Comparison of ENCODE assay signal across 15 cellular contexts in genomic region chr17:4394208-4395110, GRCh38. TPM values are rescaled to one million over a fixed set of nuclear protein-coding genes. Genes with fewer than 3 reads are reported as not detected.
A peak's percentile ranks its signal among the peaks of the same experiment; 100 is the strongest.
DNase-seq lines count a peak whose midpoint lies in the region; ATAC-seq, FAIRE-seq and TF ChIP-seq lines count a peak whose summit lies in the region.
"Had no signal": no experiment of that assay in that cellular context is flagged by ENCODE, and none has a peak within 500 bp of the region (broad histone marks: within the 10 kb centered on the region; RNA-seq: fewer than 3 reads in every experiment).

No MANE protein-coding gene starts in this region.

- H3K4me2 ChIP-seq in A549: no peak overlapping the region

- no peak overlapping the region for H3K27ac ChIP-seq in A549
- peak overlapping the region; percentile 86 for H3K27ac ChIP-seq in RWPE1
- H3K27ac ChIP-seq in ovary: no peak overlapping the region
- H3K27ac ChIP-seq: pancreas had no signal

- WGBS in A549 (ENCODE audit: missing lambda C conversion rate): 81% methylated on average over 5 of the region's 5 CpGs
- WGBS in ovary, 3 donors: 83 to 91% (median 90%) methylated on average over 5 of the region's 5 CpGs

- no peak for DNase-seq in A549 (ENCODE audit: low read depth in 1 of 2, low spot score in 1 of 2)
- peak; percentile 71 for DNase-seq in RWPE1 (ENCODE audit: low spot score)
- DNase-seq in iris pigment epithelial cell (ENCODE audit: low read depth): peak; percentile 16
- no peak for DNase-seq in NCI-H2196 (lab: John Stamatoyannopoulos, UW; ENCODE audit: unreplicated experiment)
- DNase-seq in ovary: no peak
- DNase-seq in stimulated activated CD4-positive, alpha-beta T cell treated with anti-CD3 and anti-CD28 coated beads, Interleukin-2, amount 100 ng/mL, for 48 hours: no peak
- no peak for DNase-seq in activated naive CD4-positive, alpha-beta T cell treated with anti-CD3 and anti-CD28 coated beads, Interleukin-2, amount 10 ng/mL, durations not matched to agents 7 days and 5 days
- DNase-seq: effector memory CD4-positive, alpha-beta T cell; NCI-H1048; pancreas; SHP77; stimulated activated CD4-positive, alpha-beta T cell treated with anti-CD3 and anti-CD28 coated beads, Interleukin-2, amount 100 ng/mL, for 24 hours; stimulated activated naive CD4-positive, alpha-beta T cell treated with Interleukin-2 at 50 U/mL for 16 hours had no signal

- H3K36me3 ChIP-seq in ovary: no peaks in the 10 kb centered on the region
- H3K36me3 ChIP-seq: pancreas had no signal

- H3K9me3 Mint-ChIP-seq in activated naive CD4-positive, alpha-beta T cell treated with anti-CD3 and anti-CD28 coated beads, Interleukin-2, amount 10 ng/mL, durations not matched to agents 7 days and 5 days: no peaks in the 10 kb centered on the region

- H3K4me3 Mint-ChIP-seq in activated naive CD4-positive, alpha-beta T cell treated with anti-CD3 and anti-CD28 coated beads, Interleukin-2, amount 10 ng/mL, durations not matched to agents 7 days and 5 days: no peak overlapping the region

- peaks cover 5% of the 10 kb centered on the region; the same call in 1 of the 3 replicates for H3K4me1 ChIP-seq in A549
- H3K4me1 ChIP-seq in ovary (ENCODE audit: insufficient read depth): no peaks in the 10 kb centered on the region
- H3K4me1 ChIP-seq: pancreas had no signal

- no peak for TF ChIP-seq POLR2A in A549 (IDR thresholded peaks at IDR 0.05; ENCODE audit: low read length)
- TF ChIP-seq POLR2A in GM15510 (IDR thresholded peaks at IDR 0.05; ENCODE audit: borderline replicate concordance, extremely low read depth, insufficient read length): peak; percentile 28
- TF ChIP-seq POLR2A in ovary (IDR thresholded peaks at IDR 0.05): no peak

- H3K4me3 ChIP-seq in A549: no peak overlapping the region
- no peak overlapping the region for H3K4me3 ChIP-seq in ovary
- H3K4me3 ChIP-seq: pancreas had no signal

- CTCF ChIA-PET in A549 (lab: Yijun Ruan, JAX) (interaction anchor here (0.6 to 1.8 kb wide), 5 partner anchors 12 to 643 kb away, joined by 3 to 6 read pairs (median 4); no protein-coding TSS in a partner anchor), RWPE1 (lab: Yijun Ruan, JAX) (interaction anchor here (0.6 kb wide), 1 partner anchor 9 kb away, joined by 6 read pairs; no protein-coding TSS in a partner anchor)
- CTCF ChIA-PET in activated naive CD4-positive, alpha-beta T cell treated with anti-CD3 and anti-CD28 coated beads, Interleukin-2, amount 10 ng/mL, durations not matched to agents 7 days and 5 days (lab: Charles Lee): no interaction called here

- TF ChIP-seq CTCF in A549 (IDR thresholded peaks at IDR 0.05) (no peak), RWPE1 (conservative IDR thresholded peaks at IDR 0.05; ENCODE audit: low read depth) (no peak), ovary (IDR thresholded peaks at IDR 0.05) (no peak)

- H3K27ac Mint-ChIP-seq in activated naive CD4-positive, alpha-beta T cell treated with anti-CD3 and anti-CD28 coated beads, Interleukin-2, amount 10 ng/mL, durations not matched to agents 7 days and 5 days: no peak overlapping the region

- TF ChIP-seq EP300 in A549 (IDR thresholded peaks at IDR 0.05) (no peak), ovary (IDR thresholded peaks at IDR 0.05) (no peak)

- no peak for FAIRE-seq in A549 (lab: Jason Lieb, UNC)
- FAIRE-seq: pancreas had no signal

- TF ChIP-seq RAD21 in A549 (conservative IDR thresholded peaks at IDR 0.05 in 1 of 2, IDR thresholded peaks at IDR 0.05 in 1 of 2): no peak

- H3K27me3 ChIP-seq in ovary: no peaks in the 10 kb centered on the region
- H3K27me3 ChIP-seq: pancreas had no signal

- H3K9me3 ChIP-seq in A549 (no peaks in the 10 kb centered on the region), ovary (no peaks in the 10 kb centered on the region)
- H3K9me3 ChIP-seq: pancreas had no signal

- POLR2A ChIA-PET in A549 (lab: Yijun Ruan, JAX): no interaction called here
- POLR2A ChIA-PET in RWPE1 (lab: Yijun Ruan, JAX; ENCODE audit: low non-redundant PET): interaction anchor here (0.6 kb wide), 1 partner anchor 53 kb away, joined by 3 read pairs; no protein-coding TSS in a partner anchor

- no peaks in the 10 kb centered on the region for H3K36me3 Mint-ChIP-seq in activated naive CD4-positive, alpha-beta T cell treated with anti-CD3 and anti-CD28 coated beads, Interleukin-2, amount 10 ng/mL, durations not matched to agents 7 days and 5 days

- peaks cover 24% of the 10 kb centered on the region for H3K4me1 Mint-ChIP-seq in activated naive CD4-positive, alpha-beta T cell treated with anti-CD3 and anti-CD28 coated beads, Interleukin-2, amount 10 ng/mL, durations not matched to agents 7 days and 5 days

- H3K27me3 Mint-ChIP-seq in activated naive CD4-positive, alpha-beta T cell treated with anti-CD3 and anti-CD28 coated beads, Interleukin-2, amount 10 ng/mL, durations not matched to agents 7 days and 5 days: peaks cover 11% of the 10 kb centered on the region

- intact Hi-C loops in ovary (cut with DNase I): no loop called here

- peak; percentile 51 to 65; a peak in 4 of 6 replicates for ATAC-seq in A549
- ATAC-seq: pancreas had no signal

TF ChIP-seq in A549, 52 proteins besides CTCF, POLR2A, EP300 and RAD21:
- TF ChIP-seq NR3C1 (IDR thresholded peaks at IDR 0.05): no peak
- no peak for TF ChIP-seq ZNF302 (CRISPR knock-in tag; IDR thresholded peaks at IDR 0.05)
- TF ChIP-seq ESRRA (IDR thresholded peaks at IDR 0.05; ENCODE audit: borderline replicate concordance, low read length): no peak
- no peak for TF ChIP-seq HOXA7 (CRISPR knock-in tag; IDR thresholded peaks at IDR 0.05)
- no peak for TF ChIP-seq TFCP2L1 (CRISPR knock-in tag; IDR thresholded peaks at IDR 0.05)
- no peak for TF ChIP-seq TP53 (CRISPR knock-in tag; IDR thresholded peaks at IDR 0.05)
- no peak for TF ChIP-seq CEBPB (IDR thresholded peaks at IDR 0.05)
- no peak for TF ChIP-seq CBX8 (IDR thresholded peaks at IDR 0.05)
- no peak for TF ChIP-seq JUNB (IDR thresholded peaks at IDR 0.05)
- TF ChIP-seq BCL3 (IDR thresholded peaks at IDR 0.05): no peak
- no peak for TF ChIP-seq FOSB (CRISPR knock-in tag; IDR thresholded peaks at IDR 0.05)
- TF ChIP-seq EHF (CRISPR knock-in tag; IDR thresholded peaks at IDR 0.05): no peak
- no peak for TF ChIP-seq RCOR1 (IDR thresholded peaks at IDR 0.05; ENCODE audit: low read depth, low read length)
- TF ChIP-seq MAZ (IDR thresholded peaks at IDR 0.05; ENCODE audit: borderline replicate concordance, low read depth, low read length): no peak
- TF ChIP-seq SMC3 (IDR thresholded peaks at IDR 0.05): no peak
- TF ChIP-seq ZFP36 (IDR thresholded peaks at IDR 0.05; ENCODE audit: borderline replicate concordance, partially characterized antibody): no peak
- TF ChIP-seq RARB (CRISPR knock-in tag; IDR thresholded peaks at IDR 0.05): no peak
- TF ChIP-seq ELK1 (IDR thresholded peaks at IDR 0.05; ENCODE audit: low read depth, low read length): no peak
- no peak for TF ChIP-seq MAFK (IDR thresholded peaks at IDR 0.05; ENCODE audit: partially characterized antibody)

RNA-seq across cellular contexts. Expression of gene UBE2G1, which starts 28.0 kb away (rescaled TPM):
- polyA plus RNA-seq in A549 (2011; rRNA removed): 100 and 117 TPM in 2 replicates
- 38.3 and 54.8 TPM in 2 replicates for polyA plus RNA-seq in A549 (2012; cell fraction: cytosol; rRNA removed)
- polyA plus RNA-seq in A549 (2012; cell fraction: nucleus; rRNA removed): 25.3 and 26.8 TPM in 2 replicates
- 76.3 to 86.2 TPM (median 78.5 TPM) in 3 replicates for polyA plus RNA-seq in A549 (2017; fragmentation: RNase III; extraction: RNeasy Plus Mini Kit Qiagen cat#74134 plus additional on column Dnase treatment)
- 47.7 and 50.8 TPM in 2 replicates for polyA minus RNA-seq in A549 (2011; rRNA and poly(A)+ RNA removed)
- total RNA-seq in ovary: 10 to 100 TPM; 30.5 to 46.1 (median 36.5) TPM
- polyA plus RNA-seq in ovary: 10 to 100 TPM; 12.4 to 50.7 TPM

RNA-seq across cellular contexts. Expression of gene SPNS3, which starts 39.3 kb away (rescaled TPM):
- not detected in 2 replicates for polyA plus RNA-seq in A549 (2011; rRNA removed)
- polyA plus RNA-seq in A549 (2012; cell fraction: cytosol; rRNA removed): 0.03 TPM in 1 of 2 replicates, not detected in the other
- polyA plus RNA-seq in A549 (2012; cell fraction: nucleus; rRNA removed): 0.02 TPM in 1 of 2 replicates, not detected in the other
- not detected in 3 replicates for polyA plus RNA-seq in A549 (2017; fragmentation: RNase III; extraction: RNeasy Plus Mini Kit Qiagen cat#74134 plus additional on column Dnase treatment)
- not detected in 2 replicates for polyA minus RNA-seq in A549 (2011; rRNA and poly(A)+ RNA removed)
- under 1 TPM in 4 of 7 donors, not detected in 3; 0.10 to 0.80 (median 0.36) TPM for total RNA-seq in ovary
- polyA plus RNA-seq in ovary: under 1 TPM in 1 of 2 donors, not detected in 1; 0.06 TPM
- total RNA-seq: NCI-H460 had no signal

Comparison
In these comparisons a context has a peak if more than half of its experiments do, and no peak if none do; other contexts are left out.
1. DNase-seq: peak in RWPE1 (single experiment) and iris pigment epithelial cell (single experiment); none in A549 (0 of 2), NCI-H2196 (single experiment), ovary (0 of 5), stimulated activated CD4-positive, alpha-beta T cell treated with anti-CD3 and anti-CD28 coated beads, Interleukin-2, amount 100 ng/mL, for 48 hours (0 of 2) and activated naive CD4-positive, alpha-beta T cell treated with anti-CD3 and anti-CD28 coated beads, Interleukin-2, amount 10 ng/mL, durations not matched to agents 7 days and 5 days (single experiment).